In the genomic region with DNA sequence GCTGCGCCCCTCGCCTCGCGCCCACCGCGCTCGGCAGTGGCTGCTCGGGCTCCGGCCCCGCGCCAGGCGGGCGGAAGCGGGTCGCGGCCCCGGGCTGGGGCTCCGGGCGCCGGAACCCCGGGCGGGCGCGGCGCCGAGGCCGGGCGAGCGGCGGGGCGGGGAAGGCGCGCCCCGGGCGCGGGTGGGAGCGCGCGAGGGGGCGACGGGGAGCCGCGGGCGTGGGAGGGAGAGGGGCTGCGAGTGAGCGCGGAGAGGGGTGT, we compare ENCODE assay signal across 8 cellular contexts. TPM values are rescaled to one million over a fixed set of nuclear protein-coding genes. Genes with fewer than 3 reads are reported as not detected.
DNase-seq lines count a peak whose midpoint lies in the region; ATAC-seq and TF ChIP-seq lines count a peak whose summit lies in the region.

No MANE protein-coding gene starts in this region.

- 0 to 1% (median 1%) methylated on average over 25 to 47 of the region's 47 CpGs for WGBS in psoas muscle, 3 donors

- ATAC-seq in GM18909 (IDR thresholded peaks at IDR 0.05; ENCODE audit: poor library complexity, unreplicated experiment) (peak; percentile 40), psoas muscle (no peak), foreskin keratinocyte (no peak)

- no peak overlapping the region; the same call in 1 of the 2 replicates for H3K27ac ChIP-seq in MM.1S (ENCODE audit: low read length)
- H3K27ac ChIP-seq in epithelial cell of prostate: peak overlapping the region; percentile 90
- peak overlapping the region; percentile 46 for H3K27ac ChIP-seq in psoas muscle
- no peak overlapping the region for H3K27ac ChIP-seq in foreskin keratinocyte

- DNase-seq in MM.1S (no peak), epithelial cell of prostate (ENCODE audit: low read depth, low spot score) (no peak), psoas muscle (no peak), HCEC 1CT (no peak), foreskin keratinocyte (no peak), D341Med (ENCODE audit: low spot score) (no peak), GM03348 (ENCODE audit: low spot score) (no peak)

- H3K4me1 ChIP-seq in MM.1S (ENCODE audit: low read length): no peaks in the 10 kb centered on the region
- H3K4me1 ChIP-seq in psoas muscle: peaks cover 13% of the 10 kb centered on the region
- peaks cover 4% of the 10 kb centered on the region for H3K4me1 ChIP-seq in foreskin keratinocyte

- peak overlapping the region; percentile 64; the same call in 1 of the 2 replicates for H3K9ac ChIP-seq in MM.1S (ENCODE audit: low read length)

- H3F3A ChIP-seq in MM.1S (ENCODE audit: insufficient read depth, low read length): peaks cover 5% of the 10 kb centered on the region; the same call in 1 of the 2 replicates

- H2AFZ ChIP-seq in MM.1S (ENCODE audit: low read length): peak overlapping the region; percentile 93

- peaks cover 35% of the 10 kb centered on the region for H3K79me2 ChIP-seq in MM.1S (ENCODE audit: low read length)

- H3K4me2 ChIP-seq in MM.1S (ENCODE audit: low read depth, low read length): peak overlapping the region; percentile 95

- H3K36me3 ChIP-seq in MM.1S (replicated peaks; ENCODE audit: insufficient read depth, low read length) (no peaks in the 10 kb centered on the region), psoas muscle (ENCODE audit: insufficient read depth in 1 of 2, low read depth in 1 of 2) (no peaks in the 10 kb centered on the region)

- intact Hi-C loops in psoas muscle (cut with DNase I): no loop called here

- no peaks in the 10 kb centered on the region for H4K20me1 ChIP-seq in MM.1S (ENCODE audit: insufficient read depth, low read length)

- TF ChIP-seq CTCF in MM.1S (IDR thresholded peaks at IDR 0.05; ENCODE audit: low read length): no peak
- TF ChIP-seq CTCF in psoas muscle (IDR thresholded peaks at IDR 0.05): no peak
- TF ChIP-seq CTCF in foreskin keratinocyte (conservative IDR thresholded peaks at IDR 0.05): no peak

- H3K9me3 ChIP-seq in MM.1S (replicated peaks; ENCODE audit: insufficient read depth, low read length): no peaks in the 10 kb centered on the region
- no peaks in the 10 kb centered on the region for H3K9me3 ChIP-seq in psoas muscle

- H3K9me2 ChIP-seq in MM.1S (replicated peaks; ENCODE audit: insufficient read depth, low read length): no peaks in the 10 kb centered on the region

- H3K4me3 ChIP-seq in MM.1S (ENCODE audit: low read length): peak overlapping the region; percentile 88
- peak overlapping the region; percentile 73 for H3K4me3 ChIP-seq in psoas muscle

- H3K27me3 ChIP-seq in MM.1S (replicated peaks; ENCODE audit: insufficient read depth, low read length) (no peaks in the 10 kb centered on the region), psoas muscle (ENCODE audit: insufficient read depth in 3 of 3, low read length in 2 of 3) (peaks cover 3 to 90% (median 23%) of the 10 kb centered on the region in 3 donors), foreskin keratinocyte (no peaks in the 10 kb centered on the region)

RNA-seq across cellular contexts. Expression of gene IGF2BP2, which starts 0.5 kb away (rescaled TPM):
- total RNA-seq in psoas muscle (1 to 10 TPM; 2.1 to 5.6 (median 3.8) TPM), foreskin keratinocyte (149 and 165 TPM in 2 replicates)
- polyA plus RNA-seq in psoas muscle (1 to 10 TPM; 1.1 to 2.3 (median 1.9) TPM), foreskin keratinocyte (43.6 and 53.1 TPM in 2 replicates)

Comparison
In these comparisons a context has a peak if more than half of its experiments do, and no peak if none do; other contexts are left out.
1. H3K27ac ChIP-seq: peak in epithelial cell of prostate (single experiment) and psoas muscle (single experiment); none in MM.1S (single experiment) and foreskin keratinocyte (single experiment).
2. RNA of gene IGF2BP2, which starts 0.5 kb away (total RNA-seq): 149 to 165 TPM in foreskin keratinocyte; 2.1 to 5.6 TPM in psoas muscle; every median in the first group is over 10 times any median in the second.